8 cellular contexts compared by ENCODE assay signal in the genomic region with DNA sequence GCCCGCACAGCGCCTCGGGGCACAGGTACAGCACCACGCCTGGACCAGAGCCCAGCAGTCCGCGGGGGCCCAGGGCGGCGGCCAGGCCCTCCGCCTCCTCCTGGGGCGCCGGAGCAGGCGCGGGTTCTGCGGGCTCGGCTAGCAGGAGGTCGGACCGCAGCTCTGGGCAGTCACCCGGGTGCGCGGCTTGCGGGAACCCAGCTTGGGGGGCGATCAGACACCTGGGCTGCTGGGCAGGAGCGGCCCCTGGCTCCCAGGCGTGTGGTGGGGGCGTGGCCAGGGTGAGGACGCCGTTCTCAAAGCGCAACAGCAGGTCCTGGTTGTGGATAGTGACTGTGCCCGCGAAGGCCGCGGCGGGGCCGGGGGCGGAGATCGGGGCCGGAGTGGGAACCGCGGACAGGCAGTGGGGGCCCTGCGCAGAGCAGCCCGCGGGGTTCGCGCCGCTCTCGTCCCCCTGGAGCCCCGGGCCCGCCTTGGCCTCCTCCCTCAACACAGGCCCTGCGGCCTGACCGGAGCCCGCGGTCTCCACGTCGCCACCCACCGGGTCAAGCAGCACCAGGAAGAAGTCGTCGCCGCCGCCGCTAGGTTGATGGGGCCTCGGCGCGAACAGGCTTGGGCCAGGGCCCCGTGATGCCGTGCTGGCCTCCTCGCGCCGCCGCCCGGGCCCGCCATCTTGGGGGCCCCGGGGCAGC. TPM values are rescaled to one million over a fixed set of nuclear protein-coding genes. Genes with fewer than 3 reads are reported as not detected.
DNase-seq lines count a peak whose midpoint lies in the region; ATAC-seq and TF ChIP-seq lines count a peak whose summit lies in the region.
"Not testable (repeated sequence)": the region's sequence is repeated elsewhere in the genome, so short reads cannot be mapped to it uniquely, and the experiment has no call there.

No MANE protein-coding gene starts in this region.

- TF ChIP-seq CTCF in GM06990 (IDR thresholded peaks at IDR 0.05; ENCODE audit: insufficient read depth, low read length, poor library complexity, severe bottlenecking); PC-9 (conservative IDR thresholded peaks at IDR 0.05); esophagus muscularis mucosa (IDR thresholded peaks at IDR 0.05): not testable (repeated sequence)

- 51% methylated on average over 13 of the region's 72 CpGs for WGBS in esophagus muscularis mucosa

- CTCF ChIA-PET in PC-9 (lab: Charles Lee): not testable (repeated sequence)

- BruUV-seq in PC-9 (replicated peaks; lab: Mats Ljungman, UMichigan): not testable (repeated sequence)

- intact Hi-C loops in PC-9 (cut with micrococcal nuclease; ENCODE audit: unreplicated experiment): loop anchor here (5.0 to 10.0 kb wide), 2 partner anchors 317 to 1145 kb away; partner anchors contain the start of gene ZXDB
- intact Hi-C loops in esophagus muscularis mucosa (cut with DNase I): loop anchor here (10.0 kb wide), 1 partner anchor 315 kb away; the partner anchor contains the start of gene ZXDB

- ATAC-seq in GM21576 (IDR thresholded peaks at IDR 0.05; ENCODE audit: unreplicated experiment) (peak; percentile 85), HG03432 (IDR thresholded peaks at IDR 0.05; ENCODE audit: unreplicated experiment) (peak; percentile 90)

- DNase-seq in GM06990 (ENCODE audit: extremely low read depth, insufficient read length) (peak; percentile 37), PC-9 (peak in 1 of 2 experiments; percentile 41)
- DNase-seq in activated naive CD4-positive, alpha-beta T cell treated with Interleukin-2 at 50 U/mL for 16 hours: peak; percentile 19
- DNase-seq in esophagus muscularis mucosa (ENCODE audit: extremely low spot score): not testable (repeated sequence)

- peak overlapping the region; percentile 52 for H3K4me3 ChIP-seq in GM06990 (replicated peaks; ENCODE audit: low read depth, low read length)
- H3K4me3 ChIP-seq in PC-9: peak overlapping the region; percentile 59; the same call in 1 of the 2 replicates
- peak overlapping the region; percentile 55 to 67 (median 58) for H3K4me3 ChIP-seq in esophagus muscularis mucosa
- H3K4me3 ChIP-seq in mononuclear cell (ENCODE audit: low read length): peak overlapping the region; percentile 36
- peak overlapping the region in 4 of 5 donors; percentile 48 to 65 (median 58) for H3K4me3 ChIP-seq in subcutaneous abdominal adipose tissue (ENCODE audit: low read depth in 1 of 5, low read length in 5 of 5)

- not testable (repeated sequence) for H3F3A ChIP-seq in PC-9 (ENCODE audit: insufficient read depth, low read depth)

- peak overlapping the region; percentile 67; the same call in 1 of the 2 replicates for H2AFZ ChIP-seq in PC-9

- H3K27ac ChIP-seq in PC-9: peak overlapping the region; percentile 49; the same call in 1 of the 2 replicates
- H3K27ac ChIP-seq in esophagus muscularis mucosa (replicated peaks in 1 of 4): peak overlapping the region; percentile 87 to 90 (median 89)
- H3K27ac ChIP-seq in subcutaneous abdominal adipose tissue (ENCODE audit: low read depth, low read length): peak overlapping the region; percentile 57

- H4K20me1 ChIP-seq in PC-9 (ENCODE audit: insufficient read depth): not testable (repeated sequence)

- POLR2A ChIA-PET in PC-9 (lab: Charles Lee; ENCODE audit: unreplicated experiment): not testable (repeated sequence)

- H3K36me3 ChIP-seq in GM06990 (ENCODE audit: control insufficient read depth, insufficient read depth, low read length); PC-9 (ENCODE audit: low read depth); esophagus muscularis mucosa; subcutaneous abdominal adipose tissue (ENCODE audit: control insufficient read depth in 5 of 5, insufficient read depth in 5 of 5, low read length in 5 of 5): not testable (repeated sequence)

- not testable (repeated sequence) for H3K79me2 ChIP-seq in PC-9 (ENCODE audit: low read depth)

- H3K27me3 ChIP-seq in GM06990 (replicated peaks; ENCODE audit: control insufficient read depth, insufficient read depth, low read length); PC-9 (ENCODE audit: insufficient read depth, low read depth); esophagus muscularis mucosa; mononuclear cell (ENCODE audit: insufficient read depth, low read length); subcutaneous abdominal adipose tissue (ENCODE audit: control insufficient read depth in 5 of 5, insufficient read depth in 4 of 5, low read length in 5 of 5): not testable (repeated sequence)

- H3K9me2 ChIP-seq in PC-9 (ENCODE audit: insufficient read depth): not testable (repeated sequence)

- H3K9ac ChIP-seq in subcutaneous abdominal adipose tissue (ENCODE audit: low read length in 5 of 5): peak overlapping the region in 3 of 5 donors; percentile 32 to 74 (median 55)

- not testable (repeated sequence) for TF ChIP-seq POLR2A in esophagus muscularis mucosa (IDR thresholded peaks at IDR 0.05; ENCODE audit: low read depth)

- not testable (repeated sequence) for H3K4me1 ChIP-seq in PC-9 (replicated peaks; ENCODE audit: insufficient read depth)
- H3K4me1 ChIP-seq in esophagus muscularis mucosa (peaks cover 19 to 42% (median 28%) of the 10 kb centered on the region in 4 donors), mononuclear cell (ENCODE audit: insufficient read depth, low read length) (peaks cover 12% of the 10 kb centered on the region), subcutaneous abdominal adipose tissue (ENCODE audit: control insufficient read depth in 5 of 5, insufficient read depth in 5 of 5, low read length in 5 of 5) (peaks cover 2 to 22% (median 16%) of the 10 kb centered on the region in 5 donors)

- not testable (repeated sequence) for TF ChIP-seq EP300 in esophagus muscularis mucosa (IDR thresholded peaks at IDR 0.05)

- H3K9me3 ChIP-seq in PC-9 (ENCODE audit: insufficient read depth, low read depth); esophagus muscularis mucosa; mononuclear cell (ENCODE audit: low read depth, low read length); subcutaneous abdominal adipose tissue (ENCODE audit: control insufficient read depth in 5 of 5, low read length in 5 of 5): not testable (repeated sequence)

- peak overlapping the region; percentile 60; the same call in 1 of the 2 replicates for H3K4me2 ChIP-seq in PC-9

RNA-seq across cellular contexts. Expression of gene ZXDA, which starts 0.5 kb away (rescaled TPM):
- 2.4 and 3.4 TPM in 2 replicates for total RNA-seq in PC-9 (2021)
- 1 to 10 TPM; 8.1 to 9.1 (median 8.9) TPM for total RNA-seq in esophagus muscularis mucosa
- 27.4 TPM for total RNA-seq in mononuclear cell
